In genomic region chr10:88110355-88110754, GRCh38 we compare ENCODE assay signal across 12 cellular contexts.
DNase-seq lines count a peak whose midpoint lies in the region; ATAC-seq and TF ChIP-seq lines count a peak whose summit lies in the region.
"Had no signal": no experiment of that assay in that cellular context is flagged by ENCODE, and none has a peak within 500 bp of the region (broad histone marks: within the 10 kb centered on the region; RNA-seq: fewer than 3 reads in every experiment).

No MANE protein-coding gene starts in this region.

- no peaks in the 10 kb centered on the region for H3K36me3 Mint-ChIP-seq in mesothelial cell of epicardium
- H3K36me3 Mint-ChIP-seq: naive thymus-derived CD8-positive, alpha-beta T cell had no signal

- peaks cover 8% of the 10 kb centered on the region for H3K4me1 Mint-ChIP-seq in mesothelial cell of epicardium

- no peaks in the 10 kb centered on the region for H3K27me3 ChIP-seq in MG63
- no peaks in the 10 kb centered on the region for H3K27me3 ChIP-seq in psoas muscle (ENCODE audit: insufficient read depth in 3 of 3, low read length in 2 of 3)
- H3K27me3 ChIP-seq: ascending aorta had no signal

- H3K27ac ChIP-seq in coronary artery (peak overlapping the region; percentile 51 to 73), psoas muscle (peak overlapping the region; percentile 23)
- H3K27ac ChIP-seq: ascending aorta had no signal

- ATAC-seq in psoas muscle (peak; percentile 54 to 75 (median 60)), GM21526 (IDR thresholded peaks at IDR 0.05; ENCODE audit: low FRiP score, unreplicated experiment) (no peak)
- ATAC-seq: naive thymus-derived CD8-positive, alpha-beta T cell had no signal

- no peak overlapping the region for H3K27ac Mint-ChIP-seq in mesothelial cell of epicardium
- H3K27ac Mint-ChIP-seq: activated CD4-positive, alpha-beta T cell treated with anti-CD3 and anti-CD28 coated beads, Interleukin-2, amount 10 ng/mL, durations not matched to agents 24 days and 14 days had no signal

- TF ChIP-seq CTCF in coronary artery (IDR thresholded peaks at IDR 0.05) (no peak), psoas muscle (IDR thresholded peaks at IDR 0.05) (no peak), mesothelial cell of epicardium (IDR thresholded peaks at IDR 0.05; ENCODE audit: unreplicated experiment) (no peak)

- H3K4me1 ChIP-seq in psoas muscle = peaks cover 12% of the 10 kb centered on the region

- H3K9me3 Mint-ChIP-seq in mesothelial cell of epicardium = no peaks in the 10 kb centered on the region
- H3K9me3 Mint-ChIP-seq: naive thymus-derived CD8-positive, alpha-beta T cell had no signal

- H3K36me3 ChIP-seq in MG63 (no peaks in the 10 kb centered on the region), psoas muscle (ENCODE audit: insufficient read depth in 1 of 2, low read depth in 1 of 2) (no peaks in the 10 kb centered on the region)
- H3K36me3 ChIP-seq: ascending aorta had no signal

- H3K27me3 Mint-ChIP-seq in mesothelial cell of epicardium (ENCODE audit: low read depth) = no peaks in the 10 kb centered on the region
- H3K27me3 Mint-ChIP-seq: naive thymus-derived CD8-positive, alpha-beta T cell had no signal

- H3K9me3 ChIP-seq in MG63 = no peaks in the 10 kb centered on the region
- no peaks in the 10 kb centered on the region for H3K9me3 ChIP-seq in psoas muscle
- H3K9me3 ChIP-seq: ascending aorta had no signal

- H3K4me3 ChIP-seq in MG63 (no peak overlapping the region), coronary artery (no peak overlapping the region), psoas muscle (no peak overlapping the region)
- H3K4me3 ChIP-seq: ascending aorta had no signal

- DNase-seq in EH (ENCODE audit: low read depth) = peak; percentile 87
- DNase-seq in MG63 = peak; percentile 29
- no peak for DNase-seq in coronary artery (ENCODE audit: low spot score)
- DNase-seq in psoas muscle = no peak
- no peak for DNase-seq in mesothelial cell of epicardium (ENCODE audit: low spot score in 2 of 2, unreplicated experiment in 2 of 2)
- no peak for DNase-seq in NCI-H187 treated with DMSO at 0.1 percent for 48 hours (lab: John Stamatoyannopoulos, UW)
- DNase-seq in NCI-H82 treated with DMSO at 0.1 percent for 48 hours (lab: John Stamatoyannopoulos, UW; ENCODE audit: unreplicated experiment) = no peak
- DNase-seq: activated CD4-positive, alpha-beta T cell treated with anti-CD3 and anti-CD28 coated beads, Interleukin-2, amount 10 ng/mL, durations not matched to agents 24 days and 14 days; naive thymus-derived CD8-positive, alpha-beta T cell; NCI-H1092 treated with DMSO at 0.1 percent for 48 hours had no signal

- H3K4me3 Mint-ChIP-seq in mesothelial cell of epicardium = no peak overlapping the region
- H3K4me3 Mint-ChIP-seq: activated CD4-positive, alpha-beta T cell treated with anti-CD3 and anti-CD28 coated beads, Interleukin-2, amount 10 ng/mL, durations not matched to agents 24 days and 14 days; naive thymus-derived CD8-positive, alpha-beta T cell had no signal

- intact Hi-C loops in psoas muscle (cut with DNase I) = loop anchor here in 1 of 2 donors (5.0 kb wide), 1 partner anchor 248 kb away; the partner anchor contains the start of genes KLLN and PTEN

Comparison
In these comparisons a context has a peak if more than half of its experiments do, and no peak if none do; other contexts are left out.
1. DNase-seq: peak in EH (single experiment) and MG63 (single experiment); none in coronary artery (single experiment), psoas muscle (0 of 2), mesothelial cell of epicardium (0 of 2), NCI-H187 treated with DMSO at 0.1 percent for 48 hours (single experiment) and NCI-H82 treated with DMSO at 0.1 percent for 48 hours (single experiment).